Comparison of ENCODE assay signal across 8 cellular contexts in genomic region chr4:87848622-87849351, GRCh38. TPM values are rescaled to one million over a fixed set of nuclear protein-coding genes. Genes with fewer than 3 reads are reported as not detected.
A peak's percentile ranks its signal among the peaks of the same experiment; 100 is the strongest.
DNase-seq lines count a peak whose midpoint lies in the region; ATAC-seq and TF ChIP-seq lines count a peak whose summit lies in the region.

No MANE protein-coding gene starts in this region.

- peak in 1 of 3 donors; percentile 51 for TF ChIP-seq CTCF in omental fat pad (IDR thresholded peaks at IDR 0.05)

- no peak overlapping the region for H3K27ac Mint-ChIP-seq in CD4-positive, alpha-beta memory T cell
- H3K27ac Mint-ChIP-seq in activated naive CD4-positive, alpha-beta T cell treated with anti-CD3 and anti-CD28 coated beads for 36 hours = no peak overlapping the region

- H3K36me3 Mint-ChIP-seq in CD4-positive, alpha-beta memory T cell = no peaks in the 10 kb centered on the region
- H3K36me3 Mint-ChIP-seq in activated naive CD4-positive, alpha-beta T cell treated with anti-CD3 and anti-CD28 coated beads for 36 hours (ENCODE audit: low read depth) = no peaks in the 10 kb centered on the region

- H3K4me1 ChIP-seq in CD4-positive, alpha-beta memory T cell (ENCODE audit: insufficient read depth, low read length) = peaks cover 4% of the 10 kb centered on the region

- no peak overlapping the region for H3K27ac ChIP-seq in CD4-positive, alpha-beta memory T cell (ENCODE audit: low read depth, low read length)

- H3K4me3 Mint-ChIP-seq in CD4-positive, alpha-beta memory T cell = peak overlapping the region in 7 of 8 donors; percentile 1 to 74 (median 61)
- H3K4me3 Mint-ChIP-seq in activated naive CD4-positive, alpha-beta T cell treated with anti-CD3 and anti-CD28 coated beads for 36 hours = peak overlapping the region; percentile 28

- peaks cover 0 to 9% (median 4%) of the 10 kb centered on the region in 4 donors for H3K4me1 Mint-ChIP-seq in CD4-positive, alpha-beta memory T cell
- H3K4me1 Mint-ChIP-seq in activated naive CD4-positive, alpha-beta T cell treated with anti-CD3 and anti-CD28 coated beads for 36 hours (ENCODE audit: low read depth) = peaks cover 5% of the 10 kb centered on the region

- H3K27me3 ChIP-seq in CD4-positive, alpha-beta memory T cell (ENCODE audit: insufficient read depth, low read length) = no peaks in the 10 kb centered on the region

- no peaks in the 10 kb centered on the region for H3K36me3 ChIP-seq in CD4-positive, alpha-beta memory T cell (ENCODE audit: insufficient read depth, low read length)

- H3K4me3 ChIP-seq in CD4-positive, alpha-beta memory T cell (ENCODE audit: low read length in 2 of 2) = no peak overlapping the region

- H3K27me3 Mint-ChIP-seq in CD4-positive, alpha-beta memory T cell = peaks cover 16 to 20% of the 10 kb centered on the region in 2 donors
- peaks cover 22% of the 10 kb centered on the region for H3K27me3 Mint-ChIP-seq in activated naive CD4-positive, alpha-beta T cell treated with anti-CD3 and anti-CD28 coated beads for 36 hours (ENCODE audit: low read depth)

- peak; percentile 81 for ATAC-seq in GM19035 (IDR thresholded peaks at IDR 0.05; ENCODE audit: unreplicated experiment)
- ATAC-seq in HG03280 (IDR thresholded peaks at IDR 0.05; ENCODE audit: unreplicated experiment) = peak; percentile 90
- ATAC-seq in omental fat pad (ENCODE audit: low FRiP score) = peak; percentile 76

- CTCF ChIA-PET in CD4-positive, alpha-beta memory T cell (lab: Charles Lee; ENCODE audit: partially characterized antibody) = interaction anchor here (0.9 to 3.3 kb wide), 12 partner anchors 9 to 363 kb away, joined by 3 to 24 read pairs (median 4); no protein-coding TSS in a partner anchor
- CTCF ChIA-PET in activated naive CD4-positive, alpha-beta T cell treated with anti-CD3 and anti-CD28 coated beads for 36 hours (lab: Charles Lee) = interaction anchor here (0.6 to 5.5 kb wide), 32 partner anchors 9 to 1154 kb away, joined by 3 to 56 read pairs (median 4); partner anchors contain the start of gene MEPE

- no peaks in the 10 kb centered on the region for H3K9me3 Mint-ChIP-seq in CD4-positive, alpha-beta memory T cell
- H3K9me3 Mint-ChIP-seq in activated naive CD4-positive, alpha-beta T cell treated with anti-CD3 and anti-CD28 coated beads for 36 hours = no peaks in the 10 kb centered on the region

- peak; percentile 21 to 45 (median 25) for DNase-seq in CD4-positive, alpha-beta memory T cell
- DNase-seq in NCI-H82 (lab: John Stamatoyannopoulos, UW) (peak; percentile 73), globus pallidus (ENCODE audit: low spot score) (peak; percentile 89), omental fat pad (ENCODE audit: low spot score) (no peak), cortex of kidney (lab: John Stamatoyannopoulos, UW) (no peak)
- DNase-seq in activated naive CD4-positive, alpha-beta T cell treated with anti-CD3 and anti-CD28 coated beads for 36 hours = peak; percentile 65

- POLR2A ChIA-PET in CD4-positive, alpha-beta memory T cell (lab: Charles Lee; ENCODE audit: partially characterized antibody) = interaction anchor here (0.7 kb wide), 1 partner anchor 128 kb away, joined by 3 read pairs; no protein-coding TSS in a partner anchor

- H3K9me3 ChIP-seq in CD4-positive, alpha-beta memory T cell (ENCODE audit: control insufficient read depth in 1 of 2, low read length in 2 of 2) = no peaks in the 10 kb centered on the region

- intact Hi-C loops in CD4-positive, alpha-beta memory T cell (cut with micrococcal nuclease) = loop anchor here (5.0 kb wide), 2 partner anchors 171 to 576 kb away; no protein-coding TSS in a partner anchor
- intact Hi-C loops in activated naive CD4-positive, alpha-beta T cell treated with anti-CD3 and anti-CD28 coated beads for 36 hours (cut with micrococcal nuclease) = loop anchor here (1.0 to 10.0 kb wide), 7 partner anchors 169 to 1354 kb away; no protein-coding TSS in a partner anchor

RNA-seq across cellular contexts. Expression of gene MEPE, which starts 16.0 kb away (rescaled TPM):
- not detected for total RNA-seq in CD4-positive, alpha-beta memory T cell
- not detected for polyA plus RNA-seq in CD4-positive, alpha-beta memory T cell
- not detected for total RNA-seq in activated naive CD4-positive, alpha-beta T cell treated with anti-CD3 and anti-CD28 coated beads for 36 hours
- total RNA-seq in omental fat pad = not detected

RNA-seq across cellular contexts. Expression of gene IBSP, which starts 49.4 kb away (rescaled TPM):
- not detected for total RNA-seq in CD4-positive, alpha-beta memory T cell
- polyA plus RNA-seq in CD4-positive, alpha-beta memory T cell = not detected
- not detected for total RNA-seq in activated naive CD4-positive, alpha-beta T cell treated with anti-CD3 and anti-CD28 coated beads for 36 hours
- not detected for total RNA-seq in omental fat pad

Comparison
In these comparisons a context has a peak if more than half of its experiments do, and no peak if none do; other contexts are left out.
1. DNase-seq: peak in CD4-positive, alpha-beta memory T cell (5 of 5), NCI-H82 (single experiment), activated naive CD4-positive, alpha-beta T cell treated with anti-CD3 and anti-CD28 coated beads for 36 hours (single experiment) and globus pallidus (single experiment); none in omental fat pad (single experiment) and cortex of kidney (single experiment).
2. Peak in every context shown above with its lines, with median percentiles within 50 percentile points of each other: ATAC-seq.